ENCODE assay signal across 19 cellular contexts in the genomic region with DNA sequence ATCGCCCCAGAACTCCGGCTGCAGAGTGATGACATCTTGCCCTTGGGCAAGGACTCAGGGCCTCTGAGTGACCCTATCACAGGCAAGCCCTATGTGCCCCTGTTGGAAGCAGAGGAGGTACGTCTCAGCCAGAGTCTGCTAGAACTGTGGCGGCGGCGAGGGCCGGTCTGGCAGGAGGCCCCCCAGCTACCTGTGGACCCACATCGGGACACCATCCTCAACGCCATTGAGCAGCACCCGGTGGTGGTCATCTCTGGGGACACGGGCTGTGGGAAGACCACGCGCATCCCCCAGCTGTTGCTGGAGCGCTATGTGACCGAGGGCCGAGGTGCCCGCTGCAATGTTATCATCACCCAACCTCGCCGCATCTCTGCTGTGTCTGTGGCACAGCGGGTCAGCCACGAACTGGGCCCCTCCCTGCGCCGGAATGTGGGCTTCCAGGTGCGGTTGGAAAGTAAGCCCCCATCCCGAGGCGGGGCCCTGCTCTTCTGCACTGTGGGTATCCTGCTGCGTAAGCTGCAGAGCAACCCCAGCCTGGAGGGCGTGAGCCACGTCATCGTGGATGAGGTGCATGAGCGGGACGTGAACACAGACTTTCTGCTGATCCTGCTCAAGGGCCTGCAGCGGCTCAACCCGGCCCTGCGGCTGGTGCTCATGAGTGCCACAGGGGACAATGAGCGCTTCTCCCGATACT.
"Had no signal": no experiment of that assay in that cellular context is flagged by ENCODE, and none has a peak within 500 bp of the region (broad histone marks: within the 10 kb centered on the region; RNA-seq: fewer than 3 reads in every experiment).

No MANE protein-coding gene starts in this region.

- ATAC-seq: activated CD4-positive, CD25-positive, alpha-beta regulatory T cell treated with anti-CD3 and anti-CD28 coated beads, Interleukin-2, amount 50 U/mL, for 24 hours; activated CD8-positive, alpha-beta T cell treated with anti-CD3 and anti-CD28 coated beads for 36 hours; activated T-cell treated with anti-CD3 and anti-CD28 coated beads, Interleukin-2, amount 50 U/mL, for 72 hours had no signal

- H3K27me3 ChIP-seq: Peyer's patch, SJSA1 had no signal

- DNase-seq: activated CD4-positive, alpha-beta T cell treated with anti-CD3 and anti-CD28 coated beads for 4 hours; activated CD8-positive, alpha-beta memory T cell treated with anti-CD3 and anti-CD28 coated beads, Interleukin-2, amount 50 U/mL, for 4 hours; activated CD8-positive, alpha-beta T cell treated with anti-CD3 and anti-CD28 coated beads for 36 hours; activated gamma-delta T cell treated with Interleukin-2 at 50 U/mL for 16 hours; activated naive CD4-positive, alpha-beta T cell treated with anti-CD3 and anti-CD28 coated beads, Interleukin-2, amount 10 ng/mL, durations not matched to agents 7 days and 5 days; activated naive CD8-positive, alpha-beta T cell treated with anti-CD3 and anti-CD28 coated beads for 36 hours; activated T-cell treated with anti-CD3 and anti-CD28 coated beads, Interleukin-2, amount 50 U/mL, for 72 hours; caudate nucleus; Kasumi-1; NCI-H1048; NCI-H146; NCI-H187 treated with DMSO at 0.1 percent for 48 hours; NCI-H2081 treated with DMSO at 0.1 percent for 48 hours; NCI-H446; NCI-H524; Peyer's patch; SHP77 had no signal

- H3K9me3 ChIP-seq: Peyer's patch, SJSA1 had no signal

- H3K4me1 ChIP-seq: Peyer's patch, SJSA1 had no signal

- H3K27ac ChIP-seq: Peyer's patch, SJSA1 had no signal

- H3K4me3 ChIP-seq: Peyer's patch, SJSA1 had no signal
